20 cellular contexts compared by ENCODE assay signal in genomic region chr2:38271697-38272096, GRCh38.
"Had no signal": no experiment of that assay in that cellular context is flagged by ENCODE, and none has a peak within 500 bp of the region (broad histone marks: within the 10 kb centered on the region; RNA-seq: fewer than 3 reads in every experiment).

No MANE protein-coding gene starts in this region.

- H3K27ac ChIP-seq: ovary, psoas muscle, skin epidermis, spleen, testis, tibial artery had no signal

- H3K4me3 ChIP-seq: lung, ovary, psoas muscle, skin epidermis, spleen, testis, tibial artery had no signal

- H3K36me3 ChIP-seq: ovary, spleen, tibial artery had no signal

- ATAC-seq: left lobe of liver; natural killer cell; psoas muscle; right cardiac atrium; stimulated activated memory B cell treated with anti-CD40 and anti-IgM and Interleukin-4, amounts not matched to agents 10 μg/mL and 1 μg/mL and 100 μg/mL, for 72 hours; stimulated activated naive CD8-positive, alpha-beta T cell treated with anti-CD3 and anti-CD28 coated beads, Interleukin-15, Interleukin-2, amounts not matched to agents 100 U/mL and 50 U/mL, for 24 hours had no signal

- DNase-seq: cortex of kidney; effector CD4-positive, alpha-beta T cell; kidney; natural killer cell; occipital lobe; ovary; posterior cingulate gyrus; psoas muscle; right cardiac atrium; spleen; stimulated activated CD4-positive, alpha-beta T cell treated with anti-CD3 and anti-CD28 coated beads, Interleukin-4, amount 100 ng/mL, for 4 hours; stimulated activated naive CD8-positive, alpha-beta T cell treated with anti-CD3 and anti-CD28 coated beads, Interleukin-15, Interleukin-2, amounts not matched to agents 100 U/mL and 50 U/mL, for 24 hours; substantia nigra; testis; tibial artery had no signal

- H3K27me3 ChIP-seq: ovary, spleen, testis, tibial artery had no signal

- H3K4me1 ChIP-seq: psoas muscle, testis, tibial artery had no signal

- H3K9me3 ChIP-seq: ovary, psoas muscle, testis, tibial artery had no signal

- FAIRE-seq: urothelium cell line had no signal
